Comparison of ENCODE assay signal across 2 cellular contexts in the genomic region with DNA sequence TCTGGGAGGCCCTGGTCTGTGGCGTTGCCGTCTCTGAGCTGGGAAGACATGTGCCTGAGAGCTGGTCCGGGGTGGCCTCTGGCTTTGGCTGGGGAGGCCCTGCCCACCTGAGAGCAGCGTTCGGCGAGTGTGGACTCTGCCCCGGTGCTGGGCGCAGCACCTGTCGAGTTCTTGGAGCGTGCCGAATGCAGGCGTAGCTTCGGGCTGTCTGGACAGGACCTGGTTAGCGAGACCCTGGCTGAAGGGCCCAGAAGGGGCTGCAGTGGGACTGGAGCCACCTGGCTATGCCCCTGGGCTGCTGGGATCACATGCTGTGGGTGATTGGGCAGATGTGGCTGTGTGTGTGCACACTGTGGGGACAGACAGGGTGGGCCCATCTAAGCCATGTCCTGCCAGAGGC.
TF ChIP-seq lines count a peak whose summit lies in the region.

No MANE protein-coding gene starts in this region.

TF ChIP-seq in WTC11, 78 proteins besides CTCF, POLR2A, EP300 and RAD21 (continued from another document):
- TF ChIP-seq, protein P1, sequence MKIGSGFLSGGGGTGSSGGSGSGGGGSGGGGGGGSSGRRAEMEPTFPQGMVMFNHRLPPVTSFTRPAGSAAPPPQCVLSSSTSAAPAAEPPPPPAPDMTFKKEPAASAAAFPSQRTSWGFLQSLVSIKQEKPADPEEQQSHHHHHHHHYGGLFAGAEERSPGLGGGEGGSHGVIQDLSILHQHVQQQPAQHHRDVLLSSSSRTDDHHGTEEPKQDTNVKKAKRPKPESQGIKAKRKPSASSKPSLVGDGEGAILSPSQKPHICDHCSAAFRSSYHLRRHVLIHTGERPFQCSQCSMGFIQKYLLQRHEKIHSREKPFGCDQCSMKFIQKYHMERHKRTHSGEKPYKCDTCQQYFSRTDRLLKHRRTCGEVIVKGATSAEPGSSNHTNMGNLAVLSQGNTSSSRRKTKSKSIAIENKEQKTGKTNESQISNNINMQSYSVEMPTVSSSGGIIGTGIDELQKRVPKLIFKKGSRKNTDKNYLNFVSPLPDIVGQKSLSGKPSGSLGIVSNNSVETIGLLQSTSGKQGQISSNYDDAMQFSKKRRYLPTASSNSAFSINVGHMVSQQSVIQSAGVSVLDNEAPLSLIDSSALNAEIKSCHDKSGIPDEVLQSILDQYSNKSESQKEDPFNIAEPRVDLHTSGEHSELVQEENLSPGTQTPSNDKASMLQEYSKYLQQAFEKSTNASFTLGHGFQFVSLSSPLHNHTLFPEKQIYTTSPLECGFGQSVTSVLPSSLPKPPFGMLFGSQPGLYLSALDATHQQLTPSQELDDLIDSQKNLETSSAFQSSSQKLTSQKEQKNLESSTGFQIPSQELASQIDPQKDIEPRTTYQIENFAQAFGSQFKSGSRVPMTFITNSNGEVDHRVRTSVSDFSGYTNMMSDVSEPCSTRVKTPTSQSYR (CRISPR knock-in tag; IDR thresholded peaks at IDR 0.05): no peak
- TF ChIP-seq NR1H2 (CRISPR knock-in tag; IDR thresholded peaks at IDR 0.05): no peak
- no peak for TF ChIP-seq MLX (CRISPR knock-in tag; IDR thresholded peaks at IDR 0.05)
- no peak for TF ChIP-seq EMX1 (CRISPR knock-in tag; IDR thresholded peaks at IDR 0.05)
- TF ChIP-seq ZNF263 (CRISPR knock-in tag; IDR thresholded peaks at IDR 0.05; ENCODE audit: low read depth): no peak
- TF ChIP-seq, protein P2, sequence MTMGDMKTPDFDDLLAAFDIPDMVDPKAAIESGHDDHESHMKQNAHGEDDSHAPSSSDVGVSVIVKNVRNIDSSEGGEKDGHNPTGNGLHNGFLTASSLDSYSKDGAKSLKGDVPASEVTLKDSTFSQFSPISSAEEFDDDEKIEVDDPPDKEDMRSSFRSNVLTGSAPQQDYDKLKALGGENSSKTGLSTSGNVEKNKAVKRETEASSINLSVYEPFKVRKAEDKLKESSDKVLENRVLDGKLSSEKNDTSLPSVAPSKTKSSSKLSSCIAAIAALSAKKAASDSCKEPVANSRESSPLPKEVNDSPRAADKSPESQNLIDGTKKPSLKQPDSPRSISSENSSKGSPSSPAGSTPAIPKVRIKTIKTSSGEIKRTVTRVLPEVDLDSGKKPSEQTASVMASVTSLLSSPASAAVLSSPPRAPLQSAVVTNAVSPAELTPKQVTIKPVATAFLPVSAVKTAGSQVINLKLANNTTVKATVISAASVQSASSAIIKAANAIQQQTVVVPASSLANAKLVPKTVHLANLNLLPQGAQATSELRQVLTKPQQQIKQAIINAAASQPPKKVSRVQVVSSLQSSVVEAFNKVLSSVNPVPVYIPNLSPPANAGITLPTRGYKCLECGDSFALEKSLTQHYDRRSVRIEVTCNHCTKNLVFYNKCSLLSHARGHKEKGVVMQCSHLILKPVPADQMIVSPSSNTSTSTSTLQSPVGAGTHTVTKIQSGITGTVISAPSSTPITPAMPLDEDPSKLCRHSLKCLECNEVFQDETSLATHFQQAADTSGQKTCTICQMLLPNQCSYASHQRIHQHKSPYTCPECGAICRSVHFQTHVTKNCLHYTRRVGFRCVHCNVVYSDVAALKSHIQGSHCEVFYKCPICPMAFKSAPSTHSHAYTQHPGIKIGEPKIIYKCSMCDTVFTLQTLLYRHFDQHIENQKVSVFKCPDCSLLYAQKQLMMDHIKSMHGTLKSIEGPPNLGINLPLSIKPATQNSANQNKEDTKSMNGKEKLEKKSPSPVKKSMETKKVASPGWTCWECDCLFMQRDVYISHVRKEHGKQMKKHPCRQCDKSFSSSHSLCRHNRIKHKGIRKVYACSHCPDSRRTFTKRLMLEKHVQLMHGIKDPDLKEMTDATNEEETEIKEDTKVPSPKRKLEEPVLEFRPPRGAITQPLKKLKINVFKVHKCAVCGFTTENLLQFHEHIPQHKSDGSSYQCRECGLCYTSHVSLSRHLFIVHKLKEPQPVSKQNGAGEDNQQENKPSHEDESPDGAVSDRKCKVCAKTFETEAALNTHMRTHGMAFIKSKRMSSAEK (CRISPR knock-in tag; IDR thresholded peaks at IDR 0.05; ENCODE audit: borderline replicate concordance): no peak

TF ChIP-seq in HepG2, 621 proteins besides CTCF, POLR2A, EP300 and RAD21 (continues in another document):
- TF ChIP-seq, protein P1 (CRISPR knock-in tag; IDR thresholded peaks at IDR 0.05; ENCODE audit: borderline replicate concordance): no peak
- no peak for TF ChIP-seq SIN3A (IDR thresholded peaks at IDR 0.05; ENCODE audit: borderline replicate concordance, low read depth, low read length)
- TF ChIP-seq HNRNPLL (IDR thresholded peaks at IDR 0.05; ENCODE audit: low read depth, low read length, poor library complexity, severe bottlenecking): peak; percentile 22
- no peak for TF ChIP-seq ZNF335 (CRISPR knock-in tag; IDR thresholded peaks at IDR 0.05)
- TF ChIP-seq, protein P3, sequence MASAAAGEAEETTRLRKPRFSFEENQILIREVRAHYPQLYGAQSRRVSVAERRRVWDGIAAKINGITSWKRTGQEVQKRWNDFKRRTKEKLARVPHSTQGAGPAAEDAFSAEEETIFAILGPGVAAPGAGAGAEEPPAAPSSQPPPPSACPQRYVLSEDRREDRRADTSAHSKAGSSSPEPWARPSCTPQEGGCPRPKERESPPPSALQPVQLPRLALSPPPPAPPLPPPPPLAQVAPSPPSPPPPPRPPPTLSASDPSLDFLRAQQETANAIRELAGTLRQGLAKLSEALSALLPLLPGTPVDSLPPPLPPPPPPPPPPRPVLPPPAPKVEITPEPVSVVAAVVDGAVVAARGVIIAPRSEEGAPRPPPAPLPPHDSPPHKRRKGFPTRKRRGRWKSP (CRISPR knock-in tag; IDR thresholded peaks at IDR 0.05): no peak
- no peak for TF ChIP-seq ETV5 (CRISPR knock-in tag; IDR thresholded peaks at IDR 0.05; ENCODE audit: borderline replicate concordance)
- no peak for TF ChIP-seq ATF7 (IDR thresholded peaks at IDR 0.05)
- TF ChIP-seq ATF7 (CRISPR knock-in tag; IDR thresholded peaks at IDR 0.05): no peak
- TF ChIP-seq HNRNPL (IDR thresholded peaks at IDR 0.05; ENCODE audit: low read depth, low read length): peak; percentile 69; the same call in 1 of the 2 replicates
- peak; percentile 56; the same call in 1 of the 2 replicates for TF ChIP-seq AKAP8 (CRISPR knock-in tag; IDR thresholded peaks at IDR 0.05)
- TF ChIP-seq ZZZ3 (CRISPR knock-in tag; IDR thresholded peaks at IDR 0.05; ENCODE audit: borderline replicate concordance): 0 out of 2 replicates have a peak, but pooled peaks have one; percentile 18
- TF ChIP-seq, protein P4, sequence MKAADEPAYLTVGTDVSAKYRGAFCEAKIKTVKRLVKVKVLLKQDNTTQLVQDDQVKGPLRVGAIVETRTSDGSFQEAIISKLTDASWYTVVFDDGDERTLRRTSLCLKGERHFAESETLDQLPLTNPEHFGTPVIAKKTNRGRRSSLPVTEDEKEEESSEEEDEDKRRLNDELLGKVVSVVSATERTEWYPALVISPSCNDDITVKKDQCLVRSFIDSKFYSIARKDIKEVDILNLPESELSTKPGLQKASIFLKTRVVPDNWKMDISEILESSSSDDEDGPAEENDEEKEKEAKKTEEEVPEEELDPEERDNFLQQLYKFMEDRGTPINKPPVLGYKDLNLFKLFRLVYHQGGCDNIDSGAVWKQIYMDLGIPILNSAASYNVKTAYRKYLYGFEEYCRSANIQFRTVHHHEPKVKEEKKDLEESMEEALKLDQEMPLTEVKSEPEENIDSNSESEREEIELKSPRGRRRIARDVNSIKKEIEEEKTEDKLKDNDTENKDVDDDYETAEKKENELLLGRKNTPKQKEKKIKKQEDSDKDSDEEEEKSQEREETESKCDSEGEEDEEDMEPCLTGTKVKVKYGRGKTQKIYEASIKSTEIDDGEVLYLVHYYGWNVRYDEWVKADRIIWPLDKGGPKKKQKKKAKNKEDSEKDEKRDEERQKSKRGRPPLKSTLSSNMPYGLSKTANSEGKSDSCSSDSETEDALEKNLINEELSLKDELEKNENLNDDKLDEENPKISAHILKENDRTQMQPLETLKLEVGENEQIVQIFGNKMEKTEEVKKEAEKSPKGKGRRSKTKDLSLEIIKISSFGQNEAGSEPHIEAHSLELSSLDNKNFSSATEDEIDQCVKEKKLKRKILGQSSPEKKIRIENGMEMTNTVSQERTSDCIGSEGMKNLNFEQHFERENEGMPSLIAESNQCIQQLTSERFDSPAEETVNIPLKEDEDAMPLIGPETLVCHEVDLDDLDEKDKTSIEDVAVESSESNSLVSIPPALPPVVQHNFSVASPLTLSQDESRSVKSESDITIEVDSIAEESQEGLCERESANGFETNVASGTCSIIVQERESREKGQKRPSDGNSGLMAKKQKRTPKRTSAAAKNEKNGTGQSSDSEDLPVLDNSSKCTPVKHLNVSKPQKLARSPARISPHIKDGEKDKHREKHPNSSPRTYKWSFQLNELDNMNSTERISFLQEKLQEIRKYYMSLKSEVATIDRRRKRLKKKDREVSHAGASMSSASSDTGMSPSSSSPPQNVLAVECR (CRISPR knock-in tag; IDR thresholded peaks at IDR 0.05; ENCODE audit: borderline replicate concordance): peak; percentile 20; the same call in 1 of the 2 replicates
- no peak for TF ChIP-seq ZNF589 (CRISPR knock-in tag; conservative IDR thresholded peaks at IDR 0.05)
- peak; percentile 15; the same call in 1 of the 2 replicates for TF ChIP-seq TFAP4 (IDR thresholded peaks at IDR 0.05; ENCODE audit: borderline replicate concordance, low read depth)
- TF ChIP-seq ZBTB38 (CRISPR knock-in tag; IDR thresholded peaks at IDR 0.05): peak; percentile 59; the same call in 1 of the 2 replicates
- TF ChIP-seq SYNCRIP (IDR thresholded peaks at IDR 0.05; ENCODE audit: insufficient read depth, low read depth, low read length): no peak
- TF ChIP-seq MED1 (CRISPR knock-in tag; IDR thresholded peaks at IDR 0.05): no peak
- TF ChIP-seq, protein P5, sequence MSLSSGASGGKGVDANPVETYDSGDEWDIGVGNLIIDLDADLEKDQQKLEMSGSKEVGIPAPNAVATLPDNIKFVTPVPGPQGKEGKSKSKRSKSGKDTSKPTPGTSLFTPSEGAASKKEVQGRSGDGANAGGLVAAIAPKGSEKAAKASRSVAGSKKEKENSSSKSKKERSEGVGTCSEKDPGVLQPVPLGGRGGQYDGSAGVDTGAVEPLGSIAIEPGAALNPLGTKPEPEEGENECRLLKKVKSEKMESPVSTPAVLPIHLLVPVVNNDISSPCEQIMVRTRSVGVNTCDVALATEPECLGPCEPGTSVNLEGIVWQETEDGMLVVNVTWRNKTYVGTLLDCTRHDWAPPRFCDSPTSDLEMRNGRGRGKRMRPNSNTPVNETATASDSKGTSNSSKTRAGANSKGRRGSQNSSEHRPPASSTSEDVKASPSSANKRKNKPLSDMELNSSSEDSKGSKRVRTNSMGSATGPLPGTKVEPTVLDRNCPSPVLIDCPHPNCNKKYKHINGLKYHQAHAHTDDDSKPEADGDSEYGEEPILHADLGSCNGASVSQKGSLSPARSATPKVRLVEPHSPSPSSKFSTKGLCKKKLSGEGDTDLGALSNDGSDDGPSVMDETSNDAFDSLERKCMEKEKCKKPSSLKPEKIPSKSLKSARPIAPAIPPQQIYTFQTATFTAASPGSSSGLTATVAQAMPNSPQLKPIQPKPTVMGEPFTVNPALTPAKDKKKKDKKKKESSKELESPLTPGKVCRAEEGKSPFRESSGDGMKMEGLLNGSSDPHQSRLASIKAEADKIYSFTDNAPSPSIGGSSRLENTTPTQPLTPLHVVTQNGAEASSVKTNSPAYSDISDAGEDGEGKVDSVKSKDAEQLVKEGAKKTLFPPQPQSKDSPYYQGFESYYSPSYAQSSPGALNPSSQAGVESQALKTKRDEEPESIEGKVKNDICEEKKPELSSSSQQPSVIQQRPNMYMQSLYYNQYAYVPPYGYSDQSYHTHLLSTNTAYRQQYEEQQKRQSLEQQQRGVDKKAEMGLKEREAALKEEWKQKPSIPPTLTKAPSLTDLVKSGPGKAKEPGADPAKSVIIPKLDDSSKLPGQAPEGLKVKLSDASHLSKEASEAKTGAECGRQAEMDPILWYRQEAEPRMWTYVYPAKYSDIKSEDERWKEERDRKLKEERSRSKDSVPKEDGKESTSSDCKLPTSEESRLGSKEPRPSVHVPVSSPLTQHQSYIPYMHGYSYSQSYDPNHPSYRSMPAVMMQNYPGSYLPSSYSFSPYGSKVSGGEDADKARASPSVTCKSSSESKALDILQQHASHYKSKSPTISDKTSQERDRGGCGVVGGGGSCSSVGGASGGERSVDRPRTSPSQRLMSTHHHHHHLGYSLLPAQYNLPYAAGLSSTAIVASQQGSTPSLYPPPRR (CRISPR knock-in tag; IDR thresholded peaks at IDR 0.05; ENCODE audit: borderline replicate concordance): 0 out of 2 replicates have a peak, but pooled peaks have one; percentile 15
- no peak for TF ChIP-seq HOMEZ (CRISPR knock-in tag; IDR thresholded peaks at IDR 0.05; ENCODE audit: low read depth)
- no peak for TF ChIP-seq ZNF816 (CRISPR knock-in tag; IDR thresholded peaks at IDR 0.05; ENCODE audit: borderline replicate concordance)
- no peak for TF ChIP-seq ZNF614 (CRISPR knock-in tag; IDR thresholded peaks at IDR 0.05; ENCODE audit: borderline replicate concordance)
